8 cellular contexts compared by ENCODE assay signal in genomic region chr10:101066146-101066889, GRCh38. TPM values are rescaled to one million over a fixed set of nuclear protein-coding genes. Genes with fewer than 3 reads are reported as not detected.
DNase-seq lines count a peak whose midpoint lies in the region; ATAC-seq and TF ChIP-seq lines count a peak whose summit lies in the region.

No MANE protein-coding gene starts in this region.

- no peaks in the 10 kb centered on the region for H3K9me3 Mint-ChIP-seq in IgD-negative memory B cell

- peaks cover 12% of the 10 kb centered on the region for H3K4me1 ChIP-seq in iPS DF 6.9 (ENCODE audit: control insufficient read depth, insufficient read depth, low read length)

- TF ChIP-seq CTCF in astrocyte of the spinal cord (IDR thresholded peaks at IDR 0.05; ENCODE audit: low read depth, low read length), result peak; percentile 66

- no peaks in the 10 kb centered on the region for H3K9me3 ChIP-seq in iPS DF 6.9 (ENCODE audit: control insufficient read depth, insufficient read depth, low read length)

- no CpG with 5 or more reads among the region's 49 CpGs for WGBS in iPS DF 6.9 (ENCODE audit: insufficient coverage, insufficient read length)

- H3K4me1 Mint-ChIP-seq in IgD-negative memory B cell, result peaks cover 19 to 26% (median 22%) of the 10 kb centered on the region in 3 donors

- peak; percentile 68 for ATAC-seq in SK-N-SH treated with all-trans-retinoic acid at 6 μM for 48 hours
- ATAC-seq in HG03175 (IDR thresholded peaks at IDR 0.05; ENCODE audit: unreplicated experiment), result no peak

- no peaks in the 10 kb centered on the region for H3K36me3 ChIP-seq in iPS DF 6.9 (ENCODE audit: control insufficient read depth, insufficient read depth, low read length)

- H3K27me3 ChIP-seq in iPS DF 6.9 (ENCODE audit: control insufficient read depth, insufficient read depth, low read length), result peaks cover 48% of the 10 kb centered on the region

- H3K27ac ChIP-seq in iPS DF 6.9 (ENCODE audit: low read length), result no peak overlapping the region

- peak overlapping the region; percentile 28; the same call in 1 of the 2 replicates for H3K4me3 ChIP-seq in GM08714 (ENCODE audit: low read length)
- H3K4me3 ChIP-seq in astrocyte of the spinal cord (ENCODE audit: low read depth, low read length), result peak overlapping the region; percentile 35
- H3K4me3 ChIP-seq in iPS DF 6.9 (ENCODE audit: low read length), result peak overlapping the region; percentile 34; the same call in 1 of the 2 replicates
- H3K4me3 ChIP-seq in skeletal muscle cell (ENCODE audit: low read depth, low read length), result peak overlapping the region; percentile 53

- H3K36me3 Mint-ChIP-seq in IgD-negative memory B cell, result no peaks in the 10 kb centered on the region

- H3K27ac Mint-ChIP-seq in IgD-negative memory B cell, result peak overlapping the region in 1 of 3 donors; percentile 4

- peak; percentile 38 for DNase-seq in astrocyte of the spinal cord (ENCODE audit: low read depth, low spot score)
- DNase-seq in iPS DF 6.9 (ENCODE audit: low read depth, low spot score), result no peak
- no peak for DNase-seq in skeletal muscle cell (ENCODE audit: low read depth)
- DNase-seq in NCI-H524 treated with DMSO at 0.1 percent for 48 hours (lab: John Stamatoyannopoulos, UW), result no peak

- in situ Hi-C loops in astrocyte of the spinal cord (cut with HindIII; ENCODE audit: low sequenced_read_pairs), result no loop called here

- H3K27me3 Mint-ChIP-seq in IgD-negative memory B cell, result peaks cover 19% of the 10 kb centered on the region

- H3K4me3 Mint-ChIP-seq in IgD-negative memory B cell, result peak overlapping the region; percentile 76 to 99 (median 94)

TF ChIP-seq in SK-N-SH treated with all-trans-retinoic acid at 6 μM for 48 hours, 23 proteins besides CTCF, POLR2A, EP300 and RAD21:
- TF ChIP-seq ISL1 (CRISPR knock-in tag; IDR thresholded peaks at IDR 0.05), result no peak
- TF ChIP-seq BACH2 (CRISPR knock-in tag; IDR thresholded peaks at IDR 0.05; ENCODE audit: borderline replicate concordance), result no peak
- TF ChIP-seq TCF4 (CRISPR knock-in tag; IDR thresholded peaks at IDR 0.05; ENCODE audit: borderline replicate concordance), result no peak
- TF ChIP-seq ZFP3 (CRISPR knock-in tag; IDR thresholded peaks at IDR 0.05), result no peak
- TF ChIP-seq ZNF565 (CRISPR knock-in tag; conservative IDR thresholded peaks at IDR 0.05; ENCODE audit: low read depth), result no peak
- no peak for TF ChIP-seq OSR1 (CRISPR knock-in tag; IDR thresholded peaks at IDR 0.05)
- TF ChIP-seq ZFP30 (CRISPR knock-in tag; IDR thresholded peaks at IDR 0.05), result no peak
- no peak for TF ChIP-seq PPARA (CRISPR knock-in tag; IDR thresholded peaks at IDR 0.05; ENCODE audit: borderline replicate concordance)
- TF ChIP-seq ESRRG (CRISPR knock-in tag; IDR thresholded peaks at IDR 0.05), result no peak
- TF ChIP-seq TOX (CRISPR knock-in tag; IDR thresholded peaks at IDR 0.05; ENCODE audit: borderline replicate concordance), result no peak
- no peak for TF ChIP-seq POU6F1 (CRISPR knock-in tag; IDR thresholded peaks at IDR 0.05; ENCODE audit: borderline replicate concordance, low read depth)
- no peak for TF ChIP-seq ZC3H10 (CRISPR knock-in tag; IDR thresholded peaks at IDR 0.05)
- TF ChIP-seq PATZ1 (CRISPR knock-in tag; IDR thresholded peaks at IDR 0.05; ENCODE audit: borderline replicate concordance), result no peak
- TF ChIP-seq ZNF70 (CRISPR knock-in tag; IDR thresholded peaks at IDR 0.05), result no peak
- TF ChIP-seq TSHZ2 (CRISPR knock-in tag; IDR thresholded peaks at IDR 0.05), result no peak
TF ChIP-seq in SK-N-SH treated with all-trans-retinoic acid at 6 μM for 48 hours: peak in this region for 0.

RNA-seq across cellular contexts. Expression of gene KAZALD1, which starts 4.5 kb away (rescaled TPM):
- not detected for polyA plus RNA-seq in IgD-negative memory B cell

RNA-seq across cellular contexts. Expression of gene SFXN3, which starts 35.3 kb away (rescaled TPM):
- 7.4 TPM for polyA plus RNA-seq in IgD-negative memory B cell

RNA-seq across cellular contexts. Expression of gene PDZD7, which starts 35.4 kb away (rescaled TPM):
- not detected for polyA plus RNA-seq in IgD-negative memory B cell
